9 cellular contexts compared by ENCODE assay signal in genomic region chr4:1794809-1795303, GRCh38. TPM values are rescaled to one million over a fixed set of nuclear protein-coding genes. Genes with fewer than 3 reads are reported as not detected.
DNase-seq lines count a peak whose midpoint lies in the region; ATAC-seq and TF ChIP-seq lines count a peak whose summit lies in the region.
"Had no signal": no experiment of that assay in that cellular context is flagged by ENCODE, and none has a peak within 500 bp of the region (broad histone marks: within the 10 kb centered on the region; RNA-seq: fewer than 3 reads in every experiment).

No MANE protein-coding gene starts in this region.

- H3K9me3 ChIP-seq in HUES6 (ENCODE audit: control insufficient read depth, insufficient read depth, low read depth, low read length), result no peaks in the 10 kb centered on the region

- no peak for DNase-seq in dorsolateral prefrontal cortex
- DNase-seq in stimulated activated naive B cell treated with anti-CD40 and anti-IgM and Interleukin-4, amounts not matched to agents 10 μg/mL and 1 μg/mL and 100 μg/mL, for 72 hours, result no peak
- DNase-seq: DMS79 treated with DMSO at 0.1 percent for 48 hours had no signal

- no peak for TF ChIP-seq CTCF in dorsolateral prefrontal cortex (IDR thresholded peaks at IDR 0.05 in 54 of 56, conservative IDR thresholded peaks at IDR 0.05 in 2 of 56; ENCODE audit: low read depth in 1 of 56, partially characterized antibody in 56 of 56)
- no peak for TF ChIP-seq CTCF in nephron (IDR thresholded peaks at IDR 0.05; ENCODE audit: unreplicated experiment in 3 of 3)

- H3K27me3 ChIP-seq in ACC112 (ENCODE audit: insufficient read depth, low read length) (peaks cover 29% of the 10 kb centered on the region), HUES6 (ENCODE audit: control insufficient read depth, insufficient read depth, low read length) (peaks cover 46% of the 10 kb centered on the region), dorsolateral prefrontal cortex (peaks cover 0 to 59% (median 32%) of the 10 kb centered on the region in 45 donors)

- H3K4me1 Mint-ChIP-seq in nephron, result no peaks in the 10 kb centered on the region
- H3K4me1 Mint-ChIP-seq in stimulated activated naive B cell treated with anti-CD40 and anti-IgM and Interleukin-4, amounts not matched to agents 10 μg/mL and 1 μg/mL and 100 μg/mL, for 72 hours, result peaks cover 6 to 9% of the 10 kb centered on the region in 2 donors

- H3K27me3 Mint-ChIP-seq in nephron (ENCODE audit: low read depth), result peaks cover 53% of the 10 kb centered on the region
- peaks cover 24 to 58% of the 10 kb centered on the region in 2 donors for H3K27me3 Mint-ChIP-seq in stimulated activated naive B cell treated with anti-CD40 and anti-IgM and Interleukin-4, amounts not matched to agents 10 μg/mL and 1 μg/mL and 100 μg/mL, for 72 hours

- no peak overlapping the region for H3K27ac Mint-ChIP-seq in nephron
- no peak overlapping the region for H3K27ac Mint-ChIP-seq in stimulated activated naive B cell treated with anti-CD40 and anti-IgM and Interleukin-4, amounts not matched to agents 10 μg/mL and 1 μg/mL and 100 μg/mL, for 72 hours

- ATAC-seq in HG02870 (IDR thresholded peaks at IDR 0.05; ENCODE audit: unreplicated experiment) (no peak), HG03460 (IDR thresholded peaks at IDR 0.05; ENCODE audit: unreplicated experiment) (no peak), GM21390 (IDR thresholded peaks at IDR 0.05; ENCODE audit: unreplicated experiment) (no peak)
- no peak for ATAC-seq in stimulated activated naive B cell treated with anti-CD40 and anti-IgM and Interleukin-4, amounts not matched to agents 10 μg/mL and 1 μg/mL and 100 μg/mL, for 72 hours (replicated peaks)

- intact Hi-C loops in dorsolateral prefrontal cortex (cut with DNase I), result no loop called here

- H3K27ac ChIP-seq in ACC112 (ENCODE audit: low read depth, low read length) (no peak overlapping the region), HUES6 (ENCODE audit: low read depth, low read length) (no peak overlapping the region; the same call in 1 of the 2 replicates), dorsolateral prefrontal cortex (peak overlapping the region in 28 of 59 donors; percentile 4 to 78 (median 50))

- peak overlapping the region in 2 of 3 experiments; percentile 36 to 69 for H3K4me3 Mint-ChIP-seq in nephron
- H3K4me3 Mint-ChIP-seq in stimulated activated naive B cell treated with anti-CD40 and anti-IgM and Interleukin-4, amounts not matched to agents 10 μg/mL and 1 μg/mL and 100 μg/mL, for 72 hours, result peak overlapping the region in 1 of 2 donors; percentile 54

- no peak overlapping the region for H2AFZ ChIP-seq in ACC112 (ENCODE audit: low read length, unreplicated experiment)

- no peaks in the 10 kb centered on the region for H3K36me3 ChIP-seq in ACC112 (ENCODE audit: insufficient read depth, low read length)
- H3K36me3 ChIP-seq in HUES6 (ENCODE audit: control insufficient read depth, insufficient read depth, low read length), result peaks cover 5% of the 10 kb centered on the region

- H3K4me1 ChIP-seq in ACC112 (ENCODE audit: control insufficient read depth, insufficient read depth, low read length, unreplicated experiment), result no peaks in the 10 kb centered on the region
- peaks cover 15% of the 10 kb centered on the region for H3K4me1 ChIP-seq in HUES6 (ENCODE audit: control insufficient read depth, insufficient read depth, low read length)

- peak overlapping the region; percentile 73 for H3K9ac ChIP-seq in HUES6 (ENCODE audit: low read length)

- peaks cover 3% of the 10 kb centered on the region for H3K36me3 Mint-ChIP-seq in nephron (ENCODE audit: low read depth)
- no peaks in the 10 kb centered on the region for H3K36me3 Mint-ChIP-seq in stimulated activated naive B cell treated with anti-CD40 and anti-IgM and Interleukin-4, amounts not matched to agents 10 μg/mL and 1 μg/mL and 100 μg/mL, for 72 hours

- peak overlapping the region; percentile 50; the same call in 1 of the 2 replicates for H3K4me3 ChIP-seq in ACC112 (ENCODE audit: low read depth, low read length)
- H3K4me3 ChIP-seq in HUES6 (ENCODE audit: low read depth, low read length), result peak overlapping the region; percentile 93
- H3K4me3 ChIP-seq in dorsolateral prefrontal cortex, result peak overlapping the region; percentile 1 to 71 (median 53)

- H3K9me3 Mint-ChIP-seq in nephron, result no peaks in the 10 kb centered on the region
- no peaks in the 10 kb centered on the region for H3K9me3 Mint-ChIP-seq in stimulated activated naive B cell treated with anti-CD40 and anti-IgM and Interleukin-4, amounts not matched to agents 10 μg/mL and 1 μg/mL and 100 μg/mL, for 72 hours

- H3K79me2 ChIP-seq in ACC112 (ENCODE audit: control insufficient read depth, insufficient read depth, low read length, unreplicated experiment), result no peaks in the 10 kb centered on the region

RNA-seq across cellular contexts. Expression of gene FGFR3, which starts 1.8 kb away (rescaled TPM):
- 100 to 1,000 TPM in 64 of 120 experiments, 10 to 100 TPM in 56; 36.8 to 327 (median 103) TPM for total RNA-seq in dorsolateral prefrontal cortex
